8 cellular contexts compared by ENCODE assay signal in genomic region chr2:46615555-46616487, GRCh38. TPM values are rescaled to one million over a fixed set of nuclear protein-coding genes. Genes with fewer than 3 reads are reported as not detected.
DNase-seq lines count a peak whose midpoint lies in the region; ATAC-seq, FAIRE-seq and TF ChIP-seq lines count a peak whose summit lies in the region.

No MANE protein-coding gene starts in this region.

- no peaks in the 10 kb centered on the region for H4K20me1 ChIP-seq in HepG2 (ENCODE audit: insufficient read depth, low read length)

- ATAC-seq in HG03196 (IDR thresholded peaks at IDR 0.05; ENCODE audit: unreplicated experiment) (peak; percentile 6), HepG2 (peak; percentile 28), HG03045 (IDR thresholded peaks at IDR 0.05; ENCODE audit: unreplicated experiment) (no peak)
- no peak for ATAC-seq in stimulated activated naive B cell treated with anti-CD40 and anti-IgM and Interleukin-4, amounts not matched to agents 10 μg/mL and 1 μg/mL and 100 μg/mL, for 72 hours (replicated peaks)

- H3K27ac ChIP-seq in cingulate gyrus (ENCODE audit: low read depth, low read length) (peak overlapping the region; percentile 61), HepG2 (ENCODE audit: extremely low read length, insufficient read depth, low read length) (peak overlapping the region; percentile 90)

- peak overlapping the region; percentile 83 to 92 (median 92) for H3K4me3 ChIP-seq in HepG2 (replicated peaks in 1 of 3; ENCODE audit: insufficient read depth in 1 of 3, low read depth in 2 of 3, low read length in 3 of 3)

- intact Hi-C loops in HepG2 (cut with micrococcal nuclease; ENCODE audit: unreplicated experiment): no loop called here

- peaks cover 11% of the 10 kb centered on the region in 2 donors for H3K36me3 Mint-ChIP-seq in stimulated activated naive B cell treated with anti-CD40 and anti-IgM and Interleukin-4, amounts not matched to agents 10 μg/mL and 1 μg/mL and 100 μg/mL, for 72 hours

- H3K4me3 Mint-ChIP-seq in stimulated activated naive B cell treated with anti-CD40 and anti-IgM and Interleukin-4, amounts not matched to agents 10 μg/mL and 1 μg/mL and 100 μg/mL, for 72 hours: peak overlapping the region; percentile 95

- H3K9me3 Mint-ChIP-seq in stimulated activated naive B cell treated with anti-CD40 and anti-IgM and Interleukin-4, amounts not matched to agents 10 μg/mL and 1 μg/mL and 100 μg/mL, for 72 hours: no peaks in the 10 kb centered on the region

- in situ Hi-C loops in HepG2 (cut with HindIII; ENCODE audit: extremely low pct_ligation_motif_present, low pct_unique_long_range_greater_than_20kb): no loop called here

- H3K4me1 Mint-ChIP-seq in stimulated activated naive B cell treated with anti-CD40 and anti-IgM and Interleukin-4, amounts not matched to agents 10 μg/mL and 1 μg/mL and 100 μg/mL, for 72 hours: peaks cover 14 to 22% of the 10 kb centered on the region in 2 donors

- peak overlapping the region; percentile 84 for H3K4me2 ChIP-seq in HepG2 (ENCODE audit: low read depth, low read length)

- DNase-seq in COLO668 (lab: John Stamatoyannopoulos, UW; ENCODE audit: unreplicated experiment): peak; percentile 38
- peak in 3 of 5 experiments; percentile 3 to 16 (median 15) for DNase-seq in T-helper 2 cell
- peak; percentile 54 for DNase-seq in HepG2 (ENCODE audit: low spot score)
- DNase-seq in stimulated activated naive B cell treated with anti-CD40 and anti-IgM and Interleukin-4, amounts not matched to agents 10 μg/mL and 1 μg/mL and 100 μg/mL, for 72 hours: peak; percentile 1
- no peak for DNase-seq in NCI-H187 treated with DMSO at 0.1 percent for 48 hours (lab: John Stamatoyannopoulos, UW)

- TF ChIP-seq POLR2A in HepG2 (IDR thresholded peaks at IDR 0.05; ENCODE audit: insufficient read depth in 1 of 2, low read depth in 2 of 2, low read length in 2 of 2): no peak

- POLR2A ChIA-PET in HepG2 (lab: Yijun Ruan, JAX): no interaction called here

- peaks cover 7 to 16% of the 10 kb centered on the region in 2 experiments for H3K36me3 ChIP-seq in HepG2 (replicated peaks in 1 of 2; ENCODE audit: control insufficient read depth in 1 of 2, insufficient read depth in 2 of 2, low read length in 2 of 2)

- CTCF ChIA-PET in HepG2 (lab: Yijun Ruan, JAX; ENCODE audit: low intra/inter-chr PET ratio, low total read pairs): no interaction called here

- H3K9ac ChIP-seq in HepG2 (ENCODE audit: insufficient read depth, low read depth, low read length): peak overlapping the region; percentile 93

- no peaks in the 10 kb centered on the region; a peak in 1 of 5 replicates for H3K27me3 ChIP-seq in HepG2 (ENCODE audit: control insufficient read depth in 1 of 2, insufficient read depth in 2 of 2, low read length in 2 of 2)

- peaks cover 36% of the 10 kb centered on the region for H3K4me1 ChIP-seq in HepG2 (ENCODE audit: insufficient read depth, low read length)

- no TSS peak for BruUV-seq in HepG2 (replicated peaks; lab: Mats Ljungman, UMichigan)

- peak; percentile 63 for FAIRE-seq in HepG2 (lab: Jason Lieb, UNC)

- peaks cover 39% of the 10 kb centered on the region for H3K79me2 ChIP-seq in HepG2 (ENCODE audit: insufficient read depth, low read length)

- 9% methylated on average over 23 of the region's 23 CpGs for WGBS in HepG2 (ENCODE audit: low lambda C conversion rate)

- peak overlapping the region; percentile 51 for H2AFZ ChIP-seq in HepG2 (ENCODE audit: low read length)

- peak; percentile 21; the same call in 1 of the 2 replicates for TF ChIP-seq CTCF in HepG2 (CRISPR knock-in tag; IDR thresholded peaks at IDR 0.05)

- TF ChIP-seq RAD21 in HepG2 (CRISPR knock-in tag; IDR thresholded peaks at IDR 0.05): no peak

- no peaks in the 10 kb centered on the region for H3K9me3 ChIP-seq in HepG2 (ENCODE audit: low read length)

- peak overlapping the region; percentile 100 for H3K27ac Mint-ChIP-seq in stimulated activated naive B cell treated with anti-CD40 and anti-IgM and Interleukin-4, amounts not matched to agents 10 μg/mL and 1 μg/mL and 100 μg/mL, for 72 hours

- 0 out of 4 replicates have a peak, but pooled peaks of 1 of the 2 experiments have one; percentile 11 for TF ChIP-seq EP300 in HepG2 (IDR thresholded peaks at IDR 0.05; ENCODE audit: low read depth in 2 of 2, low read length in 2 of 2)
- no peak for TF ChIP-seq EP300 in HepG2 (CRISPR knock-in tag; IDR thresholded peaks at IDR 0.05; ENCODE audit: borderline replicate concordance)

- H3K27me3 Mint-ChIP-seq in stimulated activated naive B cell treated with anti-CD40 and anti-IgM and Interleukin-4, amounts not matched to agents 10 μg/mL and 1 μg/mL and 100 μg/mL, for 72 hours: no peaks in the 10 kb centered on the region

TF ChIP-seq in HepG2, 621 proteins besides CTCF, POLR2A, EP300 and RAD21 (continues in another document):
- TF ChIP-seq ZNF503 (CRISPR knock-in tag; IDR thresholded peaks at IDR 0.05) (no peak), RCOR2 (CRISPR knock-in tag; IDR thresholded peaks at IDR 0.05) (no peak), ZSCAN21 (CRISPR knock-in tag; IDR thresholded peaks at IDR 0.05; ENCODE audit: borderline replicate concordance) (no peak), CREBL2 (CRISPR knock-in tag; IDR thresholded peaks at IDR 0.05; ENCODE audit: borderline replicate concordance) (no peak), ZNF558 (CRISPR knock-in tag; IDR thresholded peaks at IDR 0.05; ENCODE audit: borderline replicate concordance) (0 out of 2 replicates have a peak, but pooled peaks have one; percentile 11), SALL1 (CRISPR knock-in tag; IDR thresholded peaks at IDR 0.05) (no peak)

RNA-seq across cellular contexts. Expression of gene PIGF, which starts 1.0 kb away (rescaled TPM):
- 37.8 and 53.2 TPM in 2 replicates for total RNA-seq in HepG2 (2016; rRNA removed; fragmentation: Illumina TruSeq; extraction: Trizol)
- total RNA-seq in HepG2 (2016; cell fraction: cytosol; rRNA removed; fragmentation: Illumina TruSeq; extraction: Trizol; ENCODE audit: low read depth): 38.8 and 39.9 TPM in 2 replicates
- 36.4 and 55.8 TPM in 2 replicates for total RNA-seq in HepG2 (2016; cell fraction: insoluble cytoplasmic fraction; rRNA removed; fragmentation: Illumina TruSeq; extraction: Trizol)
- 48.7 and 54.0 TPM in 2 replicates for total RNA-seq in HepG2 (2016; cell fraction: membrane; rRNA removed; fragmentation: Illumina TruSeq; extraction: Trizol)
- total RNA-seq in HepG2 (2016; cell fraction: nucleus; rRNA removed; fragmentation: Illumina TruSeq; extraction: Trizol): 73.3 and 84.2 TPM in 2 replicates
- polyA plus RNA-seq in HepG2 (2011; rRNA removed): 73.6 and 90.2 TPM in 2 replicates
- polyA plus RNA-seq in HepG2 (2011; cell fraction: cytosol; rRNA removed): 29.3 and 45.8 TPM in 2 replicates
- polyA plus RNA-seq in HepG2 (2011; cell fraction: nucleus; rRNA removed): 33.9 and 45.5 TPM in 2 replicates
- 47.8 and 64.6 TPM in 2 replicates for polyA plus RNA-seq in HepG2 (2012)
- polyA plus RNA-seq in HepG2 (2016; cell fraction: cytosol; fragmentation: Illumina TruSeq; extraction: Trizol; ENCODE audit: low read depth): 49.0 and 67.5 TPM in 2 replicates
- 39.6 and 42.5 TPM in 2 replicates for polyA plus RNA-seq in HepG2 (2016; cell fraction: insoluble cytoplasmic fraction; fragmentation: Illumina TruSeq; extraction: Trizol; ENCODE audit: low read depth)
- polyA plus RNA-seq in HepG2 (2016; cell fraction: membrane; fragmentation: Illumina TruSeq; extraction: Trizol; ENCODE audit: low read depth): 52.4 and 65.1 TPM in 2 replicates
- 97.0 and 101 TPM in 2 replicates for polyA plus RNA-seq in HepG2 (2016; cell fraction: nucleus; fragmentation: Illumina TruSeq; extraction: Trizol; ENCODE audit: insufficient read depth, low read depth)
- polyA minus RNA-seq in HepG2 (2011; rRNA and poly(A)+ RNA removed; ENCODE audit: low replicate concordance): 10.2 and 29.3 TPM in 2 replicates
- 19.8 and 25.3 TPM in 2 replicates for polyA minus RNA-seq in HepG2 (2011; cell fraction: cytosol; rRNA and poly(A)+ RNA removed)
- 99.8 and 108 TPM in 2 replicates for polyA minus RNA-seq in HepG2 (2011; cell fraction: nucleus; rRNA and poly(A)+ RNA removed)

RNA-seq across cellular contexts. Expression of gene CRIPT, which starts 1.2 kb away (rescaled TPM):
- total RNA-seq in HepG2 (2016; rRNA removed; fragmentation: Illumina TruSeq; extraction: Trizol): 20.1 and 27.7 TPM in 2 replicates
- 7.2 and 8.6 TPM in 2 replicates for total RNA-seq in HepG2 (2016; cell fraction: cytosol; rRNA removed; fragmentation: Illumina TruSeq; extraction: Trizol; ENCODE audit: low read depth)
- 21.8 and 30.2 TPM in 2 replicates for total RNA-seq in HepG2 (2016; cell fraction: insoluble cytoplasmic fraction; rRNA removed; fragmentation: Illumina TruSeq; extraction: Trizol)
- 11.7 and 13.1 TPM in 2 replicates for total RNA-seq in HepG2 (2016; cell fraction: membrane; rRNA removed; fragmentation: Illumina TruSeq; extraction: Trizol)
- total RNA-seq in HepG2 (2016; cell fraction: nucleus; rRNA removed; fragmentation: Illumina TruSeq; extraction: Trizol): 11.9 and 12.5 TPM in 2 replicates
- polyA plus RNA-seq in HepG2 (2011; rRNA removed): 7.1 and 10.7 TPM in 2 replicates
- polyA plus RNA-seq in HepG2 (2011; cell fraction: cytosol; rRNA removed): 2.9 and 5.3 TPM in 2 replicates
- polyA plus RNA-seq in HepG2 (2011; cell fraction: nucleus; rRNA removed): 3.3 and 4.4 TPM in 2 replicates
- 19.6 and 22.5 TPM in 2 replicates for polyA plus RNA-seq in HepG2 (2012)
- 7.6 and 8.0 TPM in 2 replicates for polyA plus RNA-seq in HepG2 (2016; cell fraction: cytosol; fragmentation: Illumina TruSeq; extraction: Trizol; ENCODE audit: low read depth)
- 28.7 and 29.0 TPM in 2 replicates for polyA plus RNA-seq in HepG2 (2016; cell fraction: insoluble cytoplasmic fraction; fragmentation: Illumina TruSeq; extraction: Trizol; ENCODE audit: low read depth)
- 9.3 TPM in 2 replicates for polyA plus RNA-seq in HepG2 (2016; cell fraction: membrane; fragmentation: Illumina TruSeq; extraction: Trizol; ENCODE audit: low read depth)
- 11.8 and 12.8 TPM in 2 replicates for polyA plus RNA-seq in HepG2 (2016; cell fraction: nucleus; fragmentation: Illumina TruSeq; extraction: Trizol; ENCODE audit: insufficient read depth, low read depth)
- polyA minus RNA-seq in HepG2 (2011; rRNA and poly(A)+ RNA removed; ENCODE audit: low replicate concordance): 5.7 and 6.6 TPM in 2 replicates
- 8.4 and 9.8 TPM in 2 replicates for polyA minus RNA-seq in HepG2 (2011; cell fraction: cytosol; rRNA and poly(A)+ RNA removed)
- polyA minus RNA-seq in HepG2 (2011; cell fraction: nucleus; rRNA and poly(A)+ RNA removed): 25.0 and 26.4 TPM in 2 replicates

Comparison
In these comparisons a context has a peak if more than half of its experiments do, and no peak if none do; other contexts are left out.
1. ATAC-seq: peak in HG03196 (single experiment) and HepG2 (single experiment); none in stimulated activated naive B cell treated with anti-CD40 and anti-IgM and Interleukin-4, amounts not matched to agents 10 μg/mL and 1 μg/mL and 100 μg/mL, for 72 hours (0 of 2) and HG03045 (single experiment).